In the genomic region with DNA sequence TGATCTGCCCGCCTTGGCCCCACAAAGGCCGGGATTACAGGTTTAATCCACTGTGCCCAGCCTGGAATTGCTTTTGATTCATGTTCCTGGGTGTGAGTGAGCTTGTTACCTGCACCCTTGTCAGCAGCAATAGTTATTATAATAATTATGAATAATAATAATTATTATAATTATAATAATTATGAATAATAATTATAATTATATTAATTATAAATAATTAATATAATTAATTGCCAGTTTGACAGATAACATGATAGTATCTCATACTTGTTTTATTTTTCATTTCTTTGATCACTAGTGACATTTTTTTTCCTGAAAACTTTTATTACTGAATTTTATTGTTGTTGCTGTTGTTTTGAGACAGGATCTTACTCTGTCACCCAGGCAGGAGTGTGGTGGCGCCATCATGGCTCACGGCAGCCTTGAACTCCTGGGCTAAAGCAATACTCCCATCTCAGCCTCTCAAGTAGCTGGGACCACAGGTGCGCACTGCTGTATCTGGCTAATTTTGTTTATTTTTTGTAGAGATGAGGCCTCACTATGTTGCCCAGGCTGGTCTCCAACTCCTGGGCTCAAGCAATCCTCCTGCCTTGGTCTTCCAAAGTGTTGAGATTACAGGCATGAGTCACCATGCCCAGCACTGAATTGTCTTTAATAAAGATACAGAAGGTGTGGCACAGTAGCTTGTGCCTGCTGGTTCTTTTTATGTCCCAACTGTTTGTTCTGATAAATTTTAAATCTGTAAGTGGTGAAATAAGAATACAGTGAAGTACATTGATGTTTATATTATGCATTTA, we compare ENCODE assay signal across 12 cellular contexts. TPM values are rescaled to one million over a fixed set of nuclear protein-coding genes. Genes with fewer than 3 reads are reported as not detected.
DNase-seq lines count a peak whose midpoint lies in the region; ATAC-seq and TF ChIP-seq lines count a peak whose summit lies in the region.
"Had no signal": no experiment of that assay in that cellular context is flagged by ENCODE, and none has a peak within 500 bp of the region (broad histone marks: within the 10 kb centered on the region; RNA-seq: fewer than 3 reads in every experiment).

No MANE protein-coding gene starts in this region.

- intact Hi-C loops in CD14-positive monocyte (cut with micrococcal nuclease): no loop called here
- intact Hi-C loops in Panc1 (cut with micrococcal nuclease; ENCODE audit: unreplicated experiment): loop anchor here (5.0 kb wide), 1 partner anchor 43 kb away; no protein-coding TSS in a partner anchor
- intact Hi-C loops in CD4-positive, alpha-beta T cell (cut with DNase I, micrococcal nuclease): no loop called here

- peaks cover 3 to 4% of the 10 kb centered on the region in 2 donors for H3K36me3 Mint-ChIP-seq in CD14-positive monocyte
- no peaks in the 10 kb centered on the region for H3K36me3 Mint-ChIP-seq in CD4-positive, alpha-beta T cell (ENCODE audit: low read depth)
- H3K36me3 Mint-ChIP-seq in activated CD4-positive, alpha-beta T cell treated with anti-CD3 and anti-CD28 coated beads, Interleukin-2, amount 10 ng/mL, durations not matched to agents 7 days and 5 days (ENCODE audit: low read depth): peaks cover 2% of the 10 kb centered on the region

- H3K36me3 ChIP-seq in Panc1 (ENCODE audit: control insufficient read depth, insufficient read depth, low read length) (no peaks in the 10 kb centered on the region), esophagus (ENCODE audit: control insufficient read depth in 2 of 2, insufficient read depth in 2 of 2, low read length in 1 of 2) (no peaks in the 10 kb centered on the region), rectal smooth muscle tissue (ENCODE audit: control insufficient read depth, insufficient read depth, low read length) (no peaks in the 10 kb centered on the region)

- in situ Hi-C loops in Panc1 (cut with HindIII; ENCODE audit: low pct_unique_long_range_greater_than_20kb, low sequenced_read_pairs): no loop called here

- WGBS in esophagus, 2 donors: 93 to 94% methylated on average over 5 of the region's 5 CpGs

- H3K9me3 ChIP-seq in Panc1 (ENCODE audit: control insufficient read depth, insufficient read depth, low read depth, low read length): no peaks in the 10 kb centered on the region
- no peaks in the 10 kb centered on the region for H3K9me3 ChIP-seq in esophagus (ENCODE audit: control insufficient read depth in 2 of 2, insufficient read depth in 1 of 2, low read depth in 1 of 2, low read length in 1 of 2)
- no peaks in the 10 kb centered on the region for H3K9me3 ChIP-seq in CD4-positive, alpha-beta T cell (ENCODE audit: control insufficient read depth, low read length)

- H3K27ac ChIP-seq in Panc1 (ENCODE audit: low read length) (peak overlapping the region; percentile 91), esophagus (ENCODE audit: low read depth in 2 of 2, low read length in 1 of 2) (peak overlapping the region; percentile 85), rectal smooth muscle tissue (ENCODE audit: low read depth, low read length) (peak overlapping the region; percentile 90)
- no peak overlapping the region for H3K27ac ChIP-seq in CD4-positive, alpha-beta T cell (ENCODE audit: low read depth, low read length)

- POLR2A ChIA-PET in Panc1 (lab: Charles Lee): interaction anchor here (1.4 kb wide), 1 partner anchor 9 kb away, joined by 3 read pairs; no protein-coding TSS in a partner anchor
- POLR2A ChIA-PET in CD4-positive, alpha-beta T cell (lab: Charles Lee): no interaction called here
- POLR2A ChIA-PET in activated CD4-positive, alpha-beta T cell treated with anti-CD3 and anti-CD28 coated beads, Interleukin-2, amount 10 ng/mL, durations not matched to agents 7 days and 5 days (lab: Charles Lee): no interaction called here

- TF ChIP-seq CTCF in CD14-positive monocyte (IDR thresholded peaks at IDR 0.05): no peak
- no peak for TF ChIP-seq CTCF in Panc1 (IDR thresholded peaks at IDR 0.05)
- TF ChIP-seq CTCF in CD4-positive, alpha-beta T cell (IDR thresholded peaks at IDR 0.05): no peak

- no peak overlapping the region for H3K4me3 Mint-ChIP-seq in CD14-positive monocyte
- no peak overlapping the region for H3K4me3 Mint-ChIP-seq in CD4-positive, alpha-beta T cell
- no peak overlapping the region for H3K4me3 Mint-ChIP-seq in activated CD4-positive, alpha-beta T cell treated with anti-CD3 and anti-CD28 coated beads, Interleukin-2, amount 10 ng/mL, durations not matched to agents 7 days and 5 days
- H3K4me3 Mint-ChIP-seq: dendritic cell treated with granulocyte-macrophage colony-stimulating factor and Interleukin-4, amounts not matched to agents 40 ng/mL and 50 ng/mL, for 4 days had no signal

- H3K9ac ChIP-seq in rectal smooth muscle tissue (ENCODE audit: low read length): no peak overlapping the region

- no peak for ATAC-seq in Panc1
- no peak for ATAC-seq in CD4-positive, alpha-beta T cell (ENCODE audit: poor library complexity)

- no peaks in the 10 kb centered on the region for H3K27me3 ChIP-seq in Panc1 (ENCODE audit: control insufficient read depth, insufficient read depth, low read length)
- no peaks in the 10 kb centered on the region for H3K27me3 ChIP-seq in esophagus (ENCODE audit: control insufficient read depth in 1 of 2, insufficient read depth in 2 of 2, low read length in 2 of 2)
- no peaks in the 10 kb centered on the region for H3K27me3 ChIP-seq in rectal smooth muscle tissue (ENCODE audit: control insufficient read depth, insufficient read depth, low read length)
- H3K27me3 ChIP-seq in CD4-positive, alpha-beta T cell (ENCODE audit: control insufficient read depth, insufficient read depth, low read length): no peaks in the 10 kb centered on the region

- H3K4me3 ChIP-seq in Panc1 (ENCODE audit: low read depth in 2 of 2, low read length in 2 of 2) (no peak overlapping the region), esophagus (ENCODE audit: low read depth in 1 of 2, low read length in 2 of 2) (no peak overlapping the region), rectal smooth muscle tissue (ENCODE audit: low read length) (no peak overlapping the region)

- H3K4me1 ChIP-seq in Panc1 (ENCODE audit: control insufficient read depth, insufficient read depth, low read length) (peaks cover 55% of the 10 kb centered on the region), esophagus (ENCODE audit: control insufficient read depth in 2 of 2, insufficient read depth in 2 of 2, low read length in 1 of 2) (peaks cover 5 to 14% of the 10 kb centered on the region in 2 donors), rectal smooth muscle tissue (ENCODE audit: control insufficient read depth, insufficient read depth, low read length) (peaks cover 69% of the 10 kb centered on the region)

- H3K9me3 Mint-ChIP-seq in CD14-positive monocyte: no peaks in the 10 kb centered on the region
- no peaks in the 10 kb centered on the region for H3K9me3 Mint-ChIP-seq in CD4-positive, alpha-beta T cell
- H3K9me3 Mint-ChIP-seq in activated CD4-positive, alpha-beta T cell treated with anti-CD3 and anti-CD28 coated beads, Interleukin-2, amount 10 ng/mL, durations not matched to agents 7 days and 5 days: no peaks in the 10 kb centered on the region
- H3K9me3 Mint-ChIP-seq: dendritic cell treated with granulocyte-macrophage colony-stimulating factor and Interleukin-4, amounts not matched to agents 40 ng/mL and 50 ng/mL, for 4 days had no signal

- CTCF ChIA-PET in Panc1 (lab: Charles Lee): interaction anchor here (0.6 kb wide), 1 partner anchor 17 kb away, joined by 3 read pairs; no protein-coding TSS in a partner anchor
- CTCF ChIA-PET in CD4-positive, alpha-beta T cell (lab: Charles Lee): interaction anchor here (0.6 to 1.3 kb wide), 3 partner anchors 10 to 168 kb away, joined by 3 read pairs; no protein-coding TSS in a partner anchor
- CTCF ChIA-PET in activated CD4-positive, alpha-beta T cell treated with anti-CD3 and anti-CD28 coated beads, Interleukin-2, amount 10 ng/mL, durations not matched to agents 7 days and 5 days (lab: Charles Lee): no interaction called here

- peaks cover 76% of the 10 kb centered on the region for H3K4me1 Mint-ChIP-seq in CD14-positive monocyte
- H3K4me1 Mint-ChIP-seq in CD4-positive, alpha-beta T cell (ENCODE audit: low read depth): peaks cover 43% of the 10 kb centered on the region
- H3K4me1 Mint-ChIP-seq in activated CD4-positive, alpha-beta T cell treated with anti-CD3 and anti-CD28 coated beads, Interleukin-2, amount 10 ng/mL, durations not matched to agents 7 days and 5 days: peaks cover 12% of the 10 kb centered on the region

- BruUV-seq in Panc1 (replicated peaks; lab: Mats Ljungman, UMichigan): no TSS peak

- DNase-seq in CD14-positive monocyte (ENCODE audit: low spot score): no peak
- DNase-seq in Panc1 (ENCODE audit: low read depth, low spot score): no peak
- no peak for DNase-seq in activated T-cell treated with anti-CD3 and anti-CD28 coated beads for 4 hours
- DNase-seq in CD4-positive, alpha-beta T cell: no peak
- DNase-seq in activated CD4-positive, alpha-beta T cell treated with anti-CD3 and anti-CD28 coated beads, Interleukin-2, amount 10 ng/mL, durations not matched to agents 7 days and 5 days: no peak
- no peak for DNase-seq in NCI-H187 (lab: John Stamatoyannopoulos, UW)
- DNase-seq: activated CD4-positive, CD25-positive, alpha-beta regulatory T cell; NCI-H2107; stimulated activated naive CD4-positive, alpha-beta T cell treated with Interleukin-2 at 50 U/mL for 16 hours had no signal

- H3K27ac Mint-ChIP-seq in CD14-positive monocyte: peak overlapping the region in 5 of 7 donors; percentile 35 to 83 (median 78)
- no peak overlapping the region for H3K27ac Mint-ChIP-seq in CD4-positive, alpha-beta T cell
- no peak overlapping the region for H3K27ac Mint-ChIP-seq in activated CD4-positive, alpha-beta T cell treated with anti-CD3 and anti-CD28 coated beads, Interleukin-2, amount 10 ng/mL, durations not matched to agents 7 days and 5 days
- H3K27ac Mint-ChIP-seq: dendritic cell treated with granulocyte-macrophage colony-stimulating factor and Interleukin-4, amounts not matched to agents 40 ng/mL and 50 ng/mL, for 4 days had no signal

- H3K27me3 Mint-ChIP-seq in CD14-positive monocyte (ENCODE audit: low read depth in 3 of 3): peaks cover 0 to 2% (median 0%) of the 10 kb centered on the region in 3 donors
- H3K27me3 Mint-ChIP-seq in CD4-positive, alpha-beta T cell: no peaks in the 10 kb centered on the region
- H3K27me3 Mint-ChIP-seq in activated CD4-positive, alpha-beta T cell treated with anti-CD3 and anti-CD28 coated beads, Interleukin-2, amount 10 ng/mL, durations not matched to agents 7 days and 5 days: no peaks in the 10 kb centered on the region
- H3K27me3 Mint-ChIP-seq: dendritic cell treated with granulocyte-macrophage colony-stimulating factor and Interleukin-4, amounts not matched to agents 40 ng/mL and 50 ng/mL, for 4 days had no signal

RNA-seq across cellular contexts. Expression of gene TRAK1, which starts 20.9 kb away (rescaled TPM):
- polyA plus RNA-seq in CD14-positive monocyte: 1 to 10 TPM; 6.6 to 7.0 TPM
- 38.4 TPM for total RNA-seq in Panc1 (2021; ENCODE audit: unreplicated experiment)
- polyA plus RNA-seq in Panc1 (2012; ENCODE audit: insufficient read length): 36.8 TPM
- 10 to 100 TPM; 12.2 to 21.4 TPM for polyA plus RNA-seq in esophagus
- 10 to 100 TPM; 16.0 to 16.7 TPM for total RNA-seq in CD4-positive, alpha-beta T cell
- total RNA-seq in activated CD4-positive, alpha-beta T cell treated with anti-CD3 and anti-CD28 coated beads, Interleukin-2, amount 10 ng/mL, durations not matched to agents 7 days and 5 days: 10 to 100 TPM; 23.7 to 24.1 TPM

Comparison
In these comparisons a context has a peak if more than half of its experiments do, and no peak if none do; other contexts are left out.
1. H3K27ac Mint-ChIP-seq: peak in CD14-positive monocyte (5 of 7); none in CD4-positive, alpha-beta T cell (single experiment) and activated CD4-positive, alpha-beta T cell treated with anti-CD3 and anti-CD28 coated beads, Interleukin-2, amount 10 ng/mL, durations not matched to agents 7 days and 5 days (single experiment).